In the genomic region with DNA sequence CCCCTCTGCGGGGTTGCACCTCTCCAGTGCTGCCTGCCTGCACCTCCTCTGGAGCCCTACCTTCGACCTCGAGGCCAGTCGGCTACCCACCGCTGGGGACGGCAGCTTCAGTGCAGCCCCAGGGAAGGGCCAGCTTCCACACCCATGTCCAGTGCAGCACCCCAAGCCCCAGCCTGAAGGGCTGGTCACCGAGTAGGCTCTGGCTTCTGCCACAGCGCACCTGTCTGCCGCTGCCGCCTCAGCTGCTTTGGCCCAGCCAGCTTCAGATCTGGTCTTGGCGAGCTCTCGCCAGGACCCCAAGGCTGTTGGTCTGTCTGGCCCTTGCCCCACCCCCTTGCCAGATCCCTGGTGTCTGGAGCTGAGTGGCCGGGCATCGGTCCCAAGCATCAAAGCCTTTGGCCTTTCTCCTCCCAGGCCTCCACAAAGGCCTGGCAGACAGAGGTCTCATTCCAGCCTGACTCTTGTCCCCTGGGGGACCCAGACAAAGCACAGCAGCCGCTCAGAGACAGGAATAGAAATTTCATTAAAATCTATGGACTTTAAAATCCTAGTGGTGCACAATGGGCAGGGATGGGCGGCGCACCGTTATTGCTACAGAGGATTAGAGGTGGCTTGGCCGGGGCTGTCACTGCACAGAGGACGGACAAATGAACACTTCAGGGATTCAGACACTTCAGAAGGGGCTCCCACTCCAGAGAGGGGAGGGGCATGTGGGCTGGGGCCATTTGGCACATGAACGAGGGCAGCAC, we compare ENCODE assay signal across 18 cellular contexts. TPM values are rescaled to one million over a fixed set of nuclear protein-coding genes. Genes with fewer than 3 reads are reported as not detected.
DNase-seq lines count a peak whose midpoint lies in the region; ATAC-seq and TF ChIP-seq lines count a peak whose summit lies in the region.
"Had no signal": no experiment of that assay in that cellular context is flagged by ENCODE, and none has a peak within 500 bp of the region (broad histone marks: within the 10 kb centered on the region; RNA-seq: fewer than 3 reads in every experiment).

No MANE protein-coding gene starts in this region.

- H3K27me3 ChIP-seq in BLaER1 treated with 17β-estradiol and CSF1 and Interleukin-3, amounts not matched to agents 10 nM and 100 nM = no peaks in the 10 kb centered on the region
- H3K27me3 ChIP-seq in osteoblast (ENCODE audit: insufficient read depth, low read length) (no peaks in the 10 kb centered on the region), PC-3 (ENCODE audit: low read length) (no peaks in the 10 kb centered on the region), Caco-2 (replicated peaks; ENCODE audit: control insufficient read depth, insufficient read depth, low read length) (no peaks in the 10 kb centered on the region)
- H3K27me3 ChIP-seq: MG63, SJSA1 had no signal

- H4K20me1 ChIP-seq in BLaER1 treated with 17β-estradiol and CSF1 and Interleukin-3, amounts not matched to agents 10 nM and 100 nM = peaks cover 0 to 14% (median 0%) of the 10 kb centered on the region in 11 experiments; a peak in 4 of 22 replicates
- no peaks in the 10 kb centered on the region for H4K20me1 ChIP-seq in osteoblast (ENCODE audit: insufficient read depth, low read length)
- no peaks in the 10 kb centered on the region for H4K20me1 ChIP-seq in PC-3 (ENCODE audit: low read length)

- DNase-seq in WTC11 (ENCODE audit: low spot score) (no peak), glutamatergic neuron (no peak), osteoblast (ENCODE audit: insufficient read length, low spot score, missing footprints) (peak; percentile 79), pons (ENCODE audit: low spot score) (no peak), PC-3 (no peak), Caco-2 (no peak)
- DNase-seq: ACHN; CD8-positive, alpha-beta memory T cell; EL; MG63; NCI-H1105 treated with DMSO at 0.1 percent for 48 hours; NCI-H187; NCI-H446 treated with DMSO at 0.1 percent for 48 hours; NCI-H748 treated with DMSO at 0.1 percent for 48 hours had no signal

- TF ChIP-seq CTCF in WTC11 (IDR thresholded peaks at IDR 0.05) (no peak), glutamatergic neuron (IDR thresholded peaks at IDR 0.05; ENCODE audit: partially characterized antibody, unreplicated experiment) (no peak), osteoblast (IDR thresholded peaks at IDR 0.05; ENCODE audit: extremely low read depth, low read depth, low read length) (no peak), PC-3 (conservative IDR thresholded peaks at IDR 0.05; ENCODE audit: low read depth, low read length) (no peak), Caco-2 (IDR thresholded peaks at IDR 0.05; ENCODE audit: insufficient read depth in 1 of 2, low read depth in 1 of 2, low read length in 1 of 2, severe bottlenecking in 1 of 2, unreplicated experiment in 1 of 2) (no peak)

- H3K27me3 Mint-ChIP-seq in WTC11 (ENCODE audit: low read depth) (peaks cover 14% of the 10 kb centered on the region), glutamatergic neuron (ENCODE audit: unreplicated experiment) (peaks cover 9% of the 10 kb centered on the region), Caco-2 (ENCODE audit: insufficient read depth, unreplicated experiment) (no peaks in the 10 kb centered on the region)
- H3K27me3 Mint-ChIP-seq: B cell had no signal

- BruUV-seq in PC-3 (replicated peaks; lab: Mats Ljungman, UMichigan) = no TSS peak
- BruUV-seq in Caco-2 (replicated peaks; lab: Mats Ljungman, UMichigan) = no TSS peak

- H3K79me2 ChIP-seq in osteoblast (ENCODE audit: insufficient read depth, low read length) = no peaks in the 10 kb centered on the region
- H3K79me2 ChIP-seq in PC-3 (ENCODE audit: low read length) = no peaks in the 10 kb centered on the region

- H2AFZ ChIP-seq in osteoblast (ENCODE audit: low read length) (no peak overlapping the region), PC-3 (ENCODE audit: low read length) (no peak overlapping the region)

- no peaks in the 10 kb centered on the region for H3K9me3 ChIP-seq in BLaER1 treated with 17β-estradiol and CSF1 and Interleukin-3, amounts not matched to agents 10 nM and 100 nM (replicated peaks in 1 of 11)
- no peaks in the 10 kb centered on the region for H3K9me3 ChIP-seq in osteoblast (ENCODE audit: low read depth, low read length)
- H3K9me3 ChIP-seq in PC-3 (ENCODE audit: low read length) = no peaks in the 10 kb centered on the region
- H3K9me3 ChIP-seq in Caco-2 = no peaks in the 10 kb centered on the region
- H3K9me3 ChIP-seq: MG63, SJSA1 had no signal

- H3K27ac Mint-ChIP-seq in WTC11 (no peak overlapping the region), glutamatergic neuron (ENCODE audit: unreplicated experiment) (peak overlapping the region; percentile 57), Caco-2 (ENCODE audit: unreplicated experiment) (no peak overlapping the region)
- H3K27ac Mint-ChIP-seq: B cell had no signal

- peak overlapping the region in 5 of 11 experiments; percentile 10 to 58 (median 46); a peak in 6 of 22 replicates for H3K9ac ChIP-seq in BLaER1 treated with 17β-estradiol and CSF1 and Interleukin-3, amounts not matched to agents 10 nM and 100 nM
- H3K9ac ChIP-seq in PC-3 (ENCODE audit: low read length) = no peak overlapping the region

- H3K4me1 ChIP-seq in BLaER1 treated with 17β-estradiol and CSF1 and Interleukin-3, amounts not matched to agents 10 nM and 100 nM = peaks cover 29 to 65% (median 59%) of the 10 kb centered on the region in 10 experiments
- H3K4me1 ChIP-seq in osteoblast (ENCODE audit: insufficient read depth, low read length) (peaks cover 5% of the 10 kb centered on the region), PC-3 (ENCODE audit: insufficient read depth, low read length) (peaks cover 10% of the 10 kb centered on the region; the same call in 1 of the 2 replicates), Caco-2 (no peaks in the 10 kb centered on the region)

- no peaks in the 10 kb centered on the region for H3F3A ChIP-seq in PC-3 (ENCODE audit: low read length, unreplicated experiment)

- ATAC-seq in WTC11 (no peak), PC-3 (no peak), GM18870 (IDR thresholded peaks at IDR 0.05; ENCODE audit: unreplicated experiment) (no peak)

- CTCF ChIA-PET in WTC11 (lab: Charles Lee) (interaction anchor here (0.7 to 9.8 kb wide), 7 partner anchors 8 to 107 kb away, joined by 3 to 87 read pairs (median 5); a partner anchor contains a TSS), PC-3 (lab: Charles Lee) (no interaction called here), Caco-2 (lab: Charles Lee) (interaction anchor here (2.3 kb wide), 1 partner anchor 52 kb away, joined by 11 read pairs; no protein-coding TSS in a partner anchor)

- H3K9me2 ChIP-seq in PC-3 (replicated peaks; ENCODE audit: low read length) = no peaks in the 10 kb centered on the region

- no peaks in the 10 kb centered on the region for H3K36me3 ChIP-seq in BLaER1 treated with 17β-estradiol and CSF1 and Interleukin-3, amounts not matched to agents 10 nM and 100 nM
- H3K36me3 ChIP-seq in osteoblast (ENCODE audit: insufficient read depth, low read length) = no peaks in the 10 kb centered on the region
- no peaks in the 10 kb centered on the region for H3K36me3 ChIP-seq in PC-3 (ENCODE audit: low read depth, low read length)
- no peaks in the 10 kb centered on the region for H3K36me3 ChIP-seq in Caco-2 (ENCODE audit: control insufficient read depth, insufficient read depth, low read length)
- H3K36me3 ChIP-seq: SJSA1 had no signal

- H3K9me3 Mint-ChIP-seq in WTC11 (no peaks in the 10 kb centered on the region), glutamatergic neuron (ENCODE audit: unreplicated experiment) (peaks cover 1% of the 10 kb centered on the region), Caco-2 (ENCODE audit: unreplicated experiment) (no peaks in the 10 kb centered on the region)
- H3K9me3 Mint-ChIP-seq: CD8-positive, alpha-beta memory T cell had no signal

- H3K4me2 ChIP-seq in BLaER1 treated with 17β-estradiol and CSF1 and Interleukin-3, amounts not matched to agents 10 nM and 100 nM = peak overlapping the region in 9 of 11 experiments; percentile 52 to 99 (median 85); a peak in 18 of 22 replicates
- H3K4me2 ChIP-seq in osteoblast (ENCODE audit: insufficient read depth, low read length) = no peak overlapping the region
- H3K4me2 ChIP-seq in PC-3 (ENCODE audit: low read length) = no peak overlapping the region

- intact Hi-C loops in PC-3 (cut with micrococcal nuclease) = no loop called here
- intact Hi-C loops in Caco-2 (cut with micrococcal nuclease; ENCODE audit: unreplicated experiment) = loop anchor here (2.0 kb wide), 1 partner anchor 41 kb away; no protein-coding TSS in a partner anchor

- H3K36me3 Mint-ChIP-seq in WTC11 (peaks cover 2% of the 10 kb centered on the region), glutamatergic neuron (ENCODE audit: unreplicated experiment) (no peaks in the 10 kb centered on the region), Caco-2 (ENCODE audit: insufficient read depth, unreplicated experiment) (peaks cover 35% of the 10 kb centered on the region)

- peaks cover 22% of the 10 kb centered on the region for H3K4me1 Mint-ChIP-seq in WTC11
- peaks cover 4% of the 10 kb centered on the region for H3K4me1 Mint-ChIP-seq in glutamatergic neuron (ENCODE audit: low read depth, unreplicated experiment)
- H3K4me1 Mint-ChIP-seq in Caco-2 (ENCODE audit: low read depth, unreplicated experiment) = peaks cover 7% of the 10 kb centered on the region

- peak overlapping the region in 4 of 11 experiments; percentile 1 to 52 (median 26); a peak in 7 of 22 replicates for H3K27ac ChIP-seq in BLaER1 treated with 17β-estradiol and CSF1 and Interleukin-3, amounts not matched to agents 10 nM and 100 nM
- no peak overlapping the region for H3K27ac ChIP-seq in osteoblast (ENCODE audit: low read depth, low read length)
- no peak overlapping the region for H3K27ac ChIP-seq in PC-3 (ENCODE audit: low read length)
- H3K27ac ChIP-seq: SJSA1 had no signal

- H3K4me3 Mint-ChIP-seq in WTC11 (no peak overlapping the region), glutamatergic neuron (ENCODE audit: unreplicated experiment) (peak overlapping the region; percentile 61), Caco-2 (ENCODE audit: unreplicated experiment) (no peak overlapping the region)
- H3K4me3 Mint-ChIP-seq: B cell had no signal

- no peak overlapping the region for H3K4me3 ChIP-seq in BLaER1 treated with 17β-estradiol and CSF1 and Interleukin-3, amounts not matched to agents 10 nM and 100 nM
- H3K4me3 ChIP-seq in osteoblast (ENCODE audit: insufficient read depth, low read length) (no peak overlapping the region), PC-3 (ENCODE audit: low read length) (no peak overlapping the region), Caco-2 (ENCODE audit: low read depth, low read length) (no peak overlapping the region)
- H3K4me3 ChIP-seq: MG63, SJSA1 had no signal

- POLR2A ChIA-PET in WTC11 (lab: Charles Lee) (no interaction called here), PC-3 (lab: Charles Lee; ENCODE audit: unreplicated experiment) (no interaction called here), Caco-2 (lab: Charles Lee) (no interaction called here)

RNA-seq across cellular contexts. Expression of a gene that starts 4.8 kb away (rescaled TPM):
- total RNA-seq in WTC11 (2021) (12.1 to 20.1 TPM (median 19.2 TPM) in 3 replicates), glutamatergic neuron (ENCODE audit: unreplicated experiment) (6.3 TPM), osteoblast (2.4 and 2.9 TPM in 2 replicates), PC-3 (2014; rRNA removed) (10.1 and 21.9 TPM in 2 replicates), Caco-2 (2022) (5.1 and 5.2 TPM in 2 replicates)

RNA-seq across cellular contexts. Expression of a gene that starts 17.1 kb away (rescaled TPM):
- total RNA-seq in WTC11 (2021) (66.7 to 72.2 TPM (median 66.9 TPM) in 3 replicates), glutamatergic neuron (ENCODE audit: unreplicated experiment) (45.7 TPM), osteoblast (95.5 and 99.5 TPM in 2 replicates), PC-3 (2014; rRNA removed) (103 and 136 TPM in 2 replicates), Caco-2 (2022) (28.6 and 31.5 TPM in 2 replicates)

RNA-seq across cellular contexts. Expression of a gene that starts 21.4 kb away (rescaled TPM):
- total RNA-seq in WTC11 (2021) = 108 to 115 TPM (median 110 TPM) in 3 replicates
- total RNA-seq in glutamatergic neuron (ENCODE audit: unreplicated experiment) = 208 TPM
- 81.9 and 89.4 TPM in 2 replicates for total RNA-seq in osteoblast
- total RNA-seq in PC-3 (2014; rRNA removed) = 207 and 241 TPM in 2 replicates
- 89.9 and 91.2 TPM in 2 replicates for total RNA-seq in Caco-2 (2022)

RNA-seq across cellular contexts. Expression of a gene that starts 26.3 kb away (rescaled TPM):
- total RNA-seq in WTC11 (2021) (47.6 to 57.5 TPM (median 51.5 TPM) in 3 replicates), glutamatergic neuron (ENCODE audit: unreplicated experiment) (25.3 TPM), osteoblast (10.3 and 15.6 TPM in 2 replicates), PC-3 (2014; rRNA removed) (46.3 and 59.0 TPM in 2 replicates), Caco-2 (2022) (29.0 and 29.5 TPM in 2 replicates)

RNA-seq across cellular contexts. Expression of a gene that starts 35.1 kb away (rescaled TPM):
- total RNA-seq in WTC11 (2021) (10.2 to 14.4 TPM (median 12.5 TPM) in 3 replicates), glutamatergic neuron (ENCODE audit: unreplicated experiment) (8.9 TPM), osteoblast (18.5 and 19.4 TPM in 2 replicates), PC-3 (2014; rRNA removed) (11.2 and 15.7 TPM in 2 replicates), Caco-2 (2022) (35.9 and 45.0 TPM in 2 replicates)

Comparison
In these comparisons a context has a peak if more than half of its experiments do, and no peak if none do; other contexts are left out.
1. H3K4me2 ChIP-seq: peak in BLaER1 treated with 17β-estradiol and CSF1 and Interleukin-3, amounts not matched to agents 10 nM and 100 nM (9 of 11); none in osteoblast (single experiment) and PC-3 (single experiment).